8 cellular contexts compared by ENCODE assay signal in genomic region chr10:32346551-32347362, GRCh38. TPM values are rescaled to one million over a fixed set of nuclear protein-coding genes. Genes with fewer than 3 reads are reported as not detected.
DNase-seq lines count a peak whose midpoint lies in the region; ATAC-seq and TF ChIP-seq lines count a peak whose summit lies in the region.

TSS of gene EPC1 (minus strand) at chr10:32347158. CDS start at chr10:32346915, 243 bp downstream.

- no peak for TF ChIP-seq CTCF in AG10803 (conservative IDR thresholded peaks at IDR 0.05; ENCODE audit: low read length)
- TF ChIP-seq CTCF in left lung (IDR thresholded peaks at IDR 0.05): peak in 1 of 2 donors; percentile 20

- peaks cover 0 to 4% of the 10 kb centered on the region in 2 donors for H3K36me3 ChIP-seq in left lung

- CTCF ChIA-PET in activated CD4-positive, alpha-beta T cell treated with anti-CD3 and anti-CD28 coated beads, Interleukin-2, amount 10 ng/mL, durations not matched to agents 7 days and 5 days (lab: Charles Lee): interaction anchor here (0.8 to 4.5 kb wide), 16 partner anchors 8 to 157 kb away, joined by 3 to 32 read pairs (median 4); no protein-coding TSS in a partner anchor

- H3K27ac Mint-ChIP-seq in activated CD4-positive, alpha-beta T cell treated with anti-CD3 and anti-CD28 coated beads, Interleukin-2, amount 10 ng/mL, durations not matched to agents 7 days and 5 days: peak within 1 kb of the TSS; percentile 100

- H3K27me3 ChIP-seq in left lung: no peaks in the 10 kb centered on the region

- peaks cover 18 to 56% of the 10 kb centered on the region in 2 donors for H3K4me1 ChIP-seq in left lung

- intact Hi-C loops in left lung (cut with DNase I): loop anchor here in 1 of 2 donors (10.0 kb wide), 1 partner anchor 92 kb away; no protein-coding TSS in a partner anchor

- ATAC-seq in GM18873 (IDR thresholded peaks at IDR 0.05; ENCODE audit: low FRiP score, unreplicated experiment) (peak; percentile 65), HG03135 (IDR thresholded peaks at IDR 0.05; ENCODE audit: unreplicated experiment) (peak; percentile 68), left lung (peak; percentile 90)

- peak within 1 kb of the TSS; percentile 91 for H3K4me3 Mint-ChIP-seq in activated CD4-positive, alpha-beta T cell treated with anti-CD3 and anti-CD28 coated beads, Interleukin-2, amount 10 ng/mL, durations not matched to agents 7 days and 5 days

- DNase-seq in AG10803 (ENCODE audit: low read depth) (peak; percentile 88), NCI-H446 (lab: John Stamatoyannopoulos, UW) (peak; percentile 86 to 90), dedifferentiated amniotic fluid mesenchymal stem cell (ENCODE audit: extremely low spot score) (peak; percentile 83), left lung (peak; percentile 90 to 96)
- DNase-seq in activated CD4-positive, alpha-beta T cell treated with anti-CD3 and anti-CD28 coated beads, Interleukin-2, amount 10 ng/mL, durations not matched to agents 7 days and 5 days: peak; percentile 88
- DNase-seq in stimulated activated CD4-positive, alpha-beta T cell treated with anti-CD3 and anti-CD28 coated beads, Interleukin-2, amount 100 ng/mL, for 48 hours: peak; percentile 77 to 80

- POLR2A ChIA-PET in activated CD4-positive, alpha-beta T cell treated with anti-CD3 and anti-CD28 coated beads, Interleukin-2, amount 10 ng/mL, durations not matched to agents 7 days and 5 days (lab: Charles Lee): no interaction called here

- peak within 1 kb of the TSS; percentile 100 for H3K27ac ChIP-seq in left lung

- H3K4me1 Mint-ChIP-seq in activated CD4-positive, alpha-beta T cell treated with anti-CD3 and anti-CD28 coated beads, Interleukin-2, amount 10 ng/mL, durations not matched to agents 7 days and 5 days: peaks cover 67% of the 10 kb centered on the region

- no peaks in the 10 kb centered on the region for H3K9me3 ChIP-seq in left lung

- no peaks in the 10 kb centered on the region for H3K9me3 Mint-ChIP-seq in activated CD4-positive, alpha-beta T cell treated with anti-CD3 and anti-CD28 coated beads, Interleukin-2, amount 10 ng/mL, durations not matched to agents 7 days and 5 days

- peaks cover 48% of the 10 kb centered on the region for H3K36me3 Mint-ChIP-seq in activated CD4-positive, alpha-beta T cell treated with anti-CD3 and anti-CD28 coated beads, Interleukin-2, amount 10 ng/mL, durations not matched to agents 7 days and 5 days (ENCODE audit: low read depth)

- H3K4me3 ChIP-seq in AG10803 (ENCODE audit: low read length) (peak within 1 kb of the TSS; percentile 94), left lung (peak within 1 kb of the TSS; percentile 77 to 78)

- H3K27me3 Mint-ChIP-seq in activated CD4-positive, alpha-beta T cell treated with anti-CD3 and anti-CD28 coated beads, Interleukin-2, amount 10 ng/mL, durations not matched to agents 7 days and 5 days: no peaks in the 10 kb centered on the region

RNA-seq across cellular contexts. Expression of gene EPC1, which starts in this region (rescaled TPM):
- 10 to 100 TPM; 47.6 to 54.2 TPM for total RNA-seq in activated CD4-positive, alpha-beta T cell treated with anti-CD3 and anti-CD28 coated beads, Interleukin-2, amount 10 ng/mL, durations not matched to agents 7 days and 5 days
- total RNA-seq in left lung: 10 to 100 TPM; 27.0 to 40.1 TPM

Comparison
In these comparisons a context has a peak if more than half of its experiments do, and no peak if none do; other contexts are left out.
1. Peak in every context shown above with its lines: DNase-seq, ATAC-seq, H3K4me3 ChIP-seq and H3K27ac ChIP-seq.